11 cellular contexts compared by ENCODE assay signal in genomic region chr12:85279449-85280137, GRCh38. TPM values are rescaled to one million over a fixed set of nuclear protein-coding genes. Genes with fewer than 3 reads are reported as not detected.
DNase-seq lines count a peak whose midpoint lies in the region; ATAC-seq and TF ChIP-seq lines count a peak whose summit lies in the region.
"Had no signal": no experiment of that assay in that cellular context is flagged by ENCODE, and none has a peak within 500 bp of the region (broad histone marks: within the 10 kb centered on the region; RNA-seq: fewer than 3 reads in every experiment).

No MANE protein-coding gene starts in this region.

- intact Hi-C loops in sigmoid colon (cut with DNase I), result no loop called here

- H3K79me2 ChIP-seq in GM23338 (replicated peaks; ENCODE audit: insufficient read depth), result no peaks in the 10 kb centered on the region

- DNase-seq in GM23338 (ENCODE audit: low spot score), result peak; percentile 50
- DNase-seq in WERI-Rb-1, result peak; percentile 46
- DNase-seq in hepatic stellate cell (ENCODE audit: low spot score), result peak; percentile 5
- DNase-seq in sigmoid colon, result peak; percentile 61
- no peak for DNase-seq in T1000 (lab: John Stamatoyannopoulos, UW)
- DNase-seq in GM19240 (ENCODE audit: insufficient read length, low spot score), result no peak
- DNase-seq: activated T-cell treated with anti-CD3 and anti-CD28 coated beads, Interleukin-2, amount 50 U/mL, for 48 hours; NCI-H446 treated with DMSO at 0.1 percent for 48 hours had no signal

- H3K4me2 ChIP-seq in GM23338, result peak overlapping the region; percentile 83

- TF ChIP-seq CTCF in GM23338 (conservative IDR thresholded peaks at IDR 0.05; ENCODE audit: low read depth in 2 of 2) (no peak), WERI-Rb-1 (IDR thresholded peaks at IDR 0.05; ENCODE audit: low read depth, low read length) (no peak), sigmoid colon (IDR thresholded peaks at IDR 0.05) (no peak)

- no peak overlapping the region for H3K27ac Mint-ChIP-seq in GM23338

- no peaks in the 10 kb centered on the region for H3K36me3 ChIP-seq in GM23338 (ENCODE audit: insufficient read depth)
- H3K36me3 ChIP-seq in WERI-Rb-1, result no peaks in the 10 kb centered on the region
- H3K36me3 ChIP-seq in sigmoid colon, result no peaks in the 10 kb centered on the region

- 10 to 31% methylated on average over 39 of the region's 39 CpGs for whole genome bisulfite sequencing in sigmoid colon, 2 donors

- no peak for TF ChIP-seq EP300 in sigmoid colon (IDR thresholded peaks at IDR 0.05)

- H3K27me3 ChIP-seq in GM23338 (ENCODE audit: insufficient read depth), result peaks cover 73% of the 10 kb centered on the region
- H3K27me3 ChIP-seq in WERI-Rb-1 (ENCODE audit: insufficient read depth, low read depth, severe bottlenecking), result no peaks in the 10 kb centered on the region
- H3K27me3 ChIP-seq in sigmoid colon, result peaks cover 49 to 100% (median 97%) of the 10 kb centered on the region in 3 donors

- ATAC-seq in GM23338 (peak; percentile 18), GM19324 (IDR thresholded peaks at IDR 0.05; ENCODE audit: low FRiP score, unreplicated experiment) (no peak), GM18868 (IDR thresholded peaks at IDR 0.05; ENCODE audit: unreplicated experiment) (no peak)

- H3K9me2 ChIP-seq in GM23338 (ENCODE audit: insufficient read depth), result no peaks in the 10 kb centered on the region

- peaks cover 29% of the 10 kb centered on the region for H3K4me1 Mint-ChIP-seq in GM23338

- peaks cover 13% of the 10 kb centered on the region; the same call in 1 of the 2 replicates for H4K20me1 ChIP-seq in GM23338 (replicated peaks; ENCODE audit: insufficient read depth)

- peak overlapping the region; percentile 90 for H2AFZ ChIP-seq in GM23338

- H3K27ac ChIP-seq in GM23338 (ENCODE audit: low read depth) (no peak overlapping the region), WERI-Rb-1 (peak overlapping the region; percentile 77), sigmoid colon (no peak overlapping the region)

- H3K36me3 Mint-ChIP-seq in GM23338 (ENCODE audit: low read depth), result no peaks in the 10 kb centered on the region

- peak overlapping the region; percentile 86 for H3K4me3 ChIP-seq in GM23338
- H3K4me3 ChIP-seq in WERI-Rb-1 (ENCODE audit: low read depth, low read length), result peak overlapping the region; percentile 63
- H3K4me3 ChIP-seq in sigmoid colon, result peak overlapping the region in 3 of 4 donors; percentile 29 to 43 (median 37)

- H3K9me3 ChIP-seq in WERI-Rb-1 (ENCODE audit: severe bottlenecking), result no peaks in the 10 kb centered on the region
- no peaks in the 10 kb centered on the region for H3K9me3 ChIP-seq in sigmoid colon

- peak overlapping the region; percentile 97 for H3K4me3 Mint-ChIP-seq in GM23338

- H3K4me1 ChIP-seq in GM23338 (ENCODE audit: insufficient read depth) (peaks cover 53% of the 10 kb centered on the region), sigmoid colon (peaks cover 0 to 23% (median 21%) of the 10 kb centered on the region in 4 donors)

- no peak for TF ChIP-seq POLR2A in sigmoid colon (IDR thresholded peaks at IDR 0.05)

- peaks cover 65% of the 10 kb centered on the region for H3K27me3 Mint-ChIP-seq in GM23338 (ENCODE audit: insufficient read depth, low read depth, poor library complexity)

- H3F3A ChIP-seq in GM23338 (replicated peaks; ENCODE audit: low read depth), result no peaks in the 10 kb centered on the region

- H3K9me3 Mint-ChIP-seq in GM23338, result no peaks in the 10 kb centered on the region

TF ChIP-seq in GM23338, 12 proteins besides CTCF, POLR2A, EP300 and RAD21:
- TF ChIP-seq EZH2phosphoT487 (IDR thresholded peaks at IDR 0.05; ENCODE audit: unreplicated experiment) (peak; percentile 69), ZNF331 (CRISPR knock-in tag; IDR thresholded peaks at IDR 0.05; ENCODE audit: low read depth) (no peak)

RNA-seq across cellular contexts. Expression of gene ALX1, which starts 0.4 kb away (rescaled TPM):
- total RNA-seq in GM23338 (2014; rRNA removed; shearing (Covaris generic)), result 0.49 and 1.2 TPM in 2 replicates
- polyA plus RNA-seq in GM23338 (2016; fragmentation: Nextera tagmentation; extraction: Ambion mirVana), result 0.70 and 1.1 TPM in 2 replicates
- total RNA-seq in sigmoid colon, result under 1 TPM in 1 of 4 donors, not detected in 3; 0.33 TPM
- polyA plus RNA-seq in sigmoid colon, result not detected
- total RNA-seq: lung microvascular endothelial cell had no signal

Comparison
In these comparisons a context has a peak if more than half of its experiments do, and no peak if none do; other contexts are left out.
1. DNase-seq: peak in GM23338 (single experiment), WERI-Rb-1 (single experiment), hepatic stellate cell (single experiment) and sigmoid colon (single experiment); none in T1000 (single experiment) and GM19240 (single experiment).
2. Peak in every context shown above with its lines, with median percentiles within 50 percentile points of each other: H3K4me3 ChIP-seq.